In the genomic region with DNA sequence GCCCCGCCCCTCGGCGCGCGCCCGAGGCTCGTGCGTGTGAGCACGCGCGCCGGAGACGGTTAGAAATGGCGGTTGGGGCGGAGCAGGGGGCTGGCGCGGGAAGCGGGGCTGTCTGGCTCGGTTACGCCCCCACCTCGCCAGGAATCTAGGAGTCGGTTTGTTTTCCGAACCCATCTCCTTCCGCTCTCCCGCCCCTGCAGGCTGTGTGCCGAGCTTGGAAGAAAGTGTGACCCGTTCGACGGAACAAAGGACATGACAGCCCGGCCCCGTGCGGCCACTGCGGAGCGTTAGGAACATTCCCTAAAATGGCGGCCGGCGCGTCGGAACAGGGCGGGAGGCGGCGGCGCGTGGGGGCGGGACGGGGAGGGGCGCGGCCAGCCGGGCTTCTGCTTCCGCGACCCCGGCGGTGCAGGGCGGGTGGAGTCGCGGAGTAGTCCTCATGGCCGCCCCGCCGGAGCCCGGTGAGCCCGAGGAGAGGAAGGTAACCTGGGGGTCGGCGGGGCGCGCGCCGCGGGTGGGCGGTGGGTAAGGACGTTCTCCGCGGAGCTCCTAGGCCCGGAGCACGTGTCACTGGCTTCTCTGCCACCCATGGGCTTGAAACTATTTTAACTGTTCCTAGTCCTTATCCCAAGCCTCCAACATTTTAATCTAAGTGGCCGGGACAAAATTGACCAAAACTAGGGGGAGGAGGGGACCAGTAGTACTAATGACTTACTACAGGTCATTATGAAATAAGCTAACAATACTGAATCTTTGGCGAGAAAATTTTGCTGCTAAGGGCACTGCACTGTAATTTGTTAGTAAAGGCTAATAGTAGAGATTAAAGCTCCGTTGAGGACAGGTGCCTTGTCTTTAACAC, we compare ENCODE assay signal across 1 cellular context.
TF ChIP-seq lines count a peak whose summit lies in the region.

A gene with protein sequence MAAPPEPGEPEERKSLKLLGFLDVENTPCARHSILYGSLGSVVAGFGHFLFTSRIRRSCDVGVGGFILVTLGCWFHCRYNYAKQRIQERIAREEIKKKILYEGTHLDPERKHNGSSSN (plus strand): TSS at position 383 of the 859 bp plus-strand sequence. CDS start 57 bp downstream, at position 440.

TF ChIP-seq in K562, 482 proteins besides CTCF, POLR2A, EP300 and RAD21 (continued from another document and continues in another):
- TF ChIP-seq CAMTA2 (CRISPR knock-in tag; conservative IDR thresholded peaks at IDR 0.05) (0 out of 2 replicates have a peak, but pooled peaks have one; percentile 38), CTBP1 (IDR thresholded peaks at IDR 0.05; ENCODE audit: borderline replicate concordance) (peak; percentile 34), RBBP5 (IDR thresholded peaks at IDR 0.05; ENCODE audit: borderline replicate concordance, insufficient read depth, low read length, poor library complexity, severe bottlenecking) (peak; percentile 46), ZSCAN29 (IDR thresholded peaks at IDR 0.05) (no peak), ZNF232 (CRISPR knock-in tag; IDR thresholded peaks at IDR 0.05) (no peak), CHCHD3 (CRISPR knock-in tag; IDR thresholded peaks at IDR 0.05) (peak; percentile 57; the same call in 1 of the 2 replicates), MTF1 (CRISPR knock-in tag; IDR thresholded peaks at IDR 0.05; ENCODE audit: borderline replicate concordance) (no peak), ZNF696 (CRISPR knock-in tag; conservative IDR thresholded peaks at IDR 0.05) (no peak), FOS (IDR thresholded peaks at IDR 0.05; ENCODE audit: extremely low read depth, insufficient read length) (no peak), PHF20 (IDR thresholded peaks at IDR 0.05; ENCODE audit: partially characterized antibody) (no peak), DDX20 (tag; IDR thresholded peaks at IDR 0.05; ENCODE audit: low read depth) (no peak), ZC3H8 (IDR thresholded peaks at IDR 0.05) (no peak), ZNF124 (CRISPR knock-in tag; IDR thresholded peaks at IDR 0.05) (no peak), POLR2G (IDR thresholded peaks at IDR 0.05; ENCODE audit: low read depth, low read length) (peak; percentile 96), SIN3B (IDR thresholded peaks at IDR 0.05; ENCODE audit: low read depth) (0 out of 2 replicates have a peak, but pooled peaks have one; percentile 35), KDM2B (CRISPR knock-in tag; IDR thresholded peaks at IDR 0.05) (0 out of 2 replicates have a peak, but pooled peaks have one; percentile 48), ZNF354B (CRISPR knock-in tag; IDR thresholded peaks at IDR 0.05) (peak; percentile 23; the same call in 1 of the 2 replicates), FIP1L1 (IDR thresholded peaks at IDR 0.05; ENCODE audit: low read depth, low read length, poor library complexity, severe bottlenecking) (peak; percentile 78), MTA3 (IDR thresholded peaks at IDR 0.05; ENCODE audit: borderline replicate concordance) (no peak), STAT5B (CRISPR knock-in tag; IDR thresholded peaks at IDR 0.05) (no peak), ZNF140 (CRISPR knock-in tag; IDR thresholded peaks at IDR 0.05) (no peak), ZZZ3 (IDR thresholded peaks at IDR 0.05) (no peak), RFX1 (IDR thresholded peaks at IDR 0.05) (no peak), NFYB (IDR thresholded peaks at IDR 0.05; ENCODE audit: extremely low read depth, insufficient read length) (no peak), TOE1 (IDR thresholded peaks at IDR 0.05; ENCODE audit: borderline replicate concordance) (peak; percentile 66; the same call in 1 of the 2 replicates), TOE1 (CRISPR knock-in tag; IDR thresholded peaks at IDR 0.05; ENCODE audit: borderline replicate concordance, low read depth) (0 out of 2 replicates have a peak, but pooled peaks have one; percentile 76), DPF2 (IDR thresholded peaks at IDR 0.05) (0 out of 2 replicates have a peak, but pooled peaks have one; percentile 21), SMAD4 (CRISPR knock-in tag; conservative IDR thresholded peaks at IDR 0.05) (peak; percentile 89), TEAD4 (IDR thresholded peaks at IDR 0.05; ENCODE audit: low read length) (no peak), TEAD4 (CRISPR knock-in tag; IDR thresholded peaks at IDR 0.05; ENCODE audit: borderline replicate concordance) (no peak), TCF7L2 (IDR thresholded peaks at IDR 0.05; ENCODE audit: low read depth, low read length) (no peak), NBN (IDR thresholded peaks at IDR 0.05; ENCODE audit: low read depth) (no peak; the same call in 1 of the 2 replicates), HNRNPUL1 (IDR thresholded peaks at IDR 0.05; ENCODE audit: low read length) (no peak), TAF7 (tag; IDR thresholded peaks at IDR 0.05) (peak; percentile 94), PPARD (CRISPR knock-in tag; IDR thresholded peaks at IDR 0.05) (no peak), PRMT5 (CRISPR knock-in tag; IDR thresholded peaks at IDR 0.05) (no peak), FOXA1 (IDR thresholded peaks at IDR 0.05; ENCODE audit: borderline replicate concordance) (no peak)
- TF ChIP-seq, protein P1, sequence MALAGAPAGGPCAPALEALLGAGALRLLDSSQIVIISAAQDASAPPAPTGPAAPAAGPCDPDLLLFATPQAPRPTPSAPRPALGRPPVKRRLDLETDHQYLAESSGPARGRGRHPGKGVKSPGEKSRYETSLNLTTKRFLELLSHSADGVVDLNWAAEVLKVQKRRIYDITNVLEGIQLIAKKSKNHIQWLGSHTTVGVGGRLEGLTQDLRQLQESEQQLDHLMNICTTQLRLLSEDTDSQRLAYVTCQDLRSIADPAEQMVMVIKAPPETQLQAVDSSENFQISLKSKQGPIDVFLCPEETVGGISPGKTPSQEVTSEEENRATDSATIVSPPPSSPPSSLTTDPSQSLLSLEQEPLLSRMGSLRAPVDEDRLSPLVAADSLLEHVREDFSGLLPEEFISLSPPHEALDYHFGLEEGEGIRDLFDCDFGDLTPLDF (CRISPR knock-in tag; IDR thresholded peaks at IDR 0.05): no peak
- TF ChIP-seq, protein P2, sequence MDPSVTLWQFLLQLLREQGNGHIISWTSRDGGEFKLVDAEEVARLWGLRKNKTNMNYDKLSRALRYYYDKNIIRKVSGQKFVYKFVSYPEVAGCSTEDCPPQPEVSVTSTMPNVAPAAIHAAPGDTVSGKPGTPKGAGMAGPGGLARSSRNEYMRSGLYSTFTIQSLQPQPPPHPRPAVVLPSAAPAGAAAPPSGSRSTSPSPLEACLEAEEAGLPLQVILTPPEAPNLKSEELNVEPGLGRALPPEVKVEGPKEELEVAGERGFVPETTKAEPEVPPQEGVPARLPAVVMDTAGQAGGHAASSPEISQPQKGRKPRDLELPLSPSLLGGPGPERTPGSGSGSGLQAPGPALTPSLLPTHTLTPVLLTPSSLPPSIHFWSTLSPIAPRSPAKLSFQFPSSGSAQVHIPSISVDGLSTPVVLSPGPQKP (CRISPR knock-in tag; IDR thresholded peaks at IDR 0.05): no peak
- TF ChIP-seq, protein P3, sequence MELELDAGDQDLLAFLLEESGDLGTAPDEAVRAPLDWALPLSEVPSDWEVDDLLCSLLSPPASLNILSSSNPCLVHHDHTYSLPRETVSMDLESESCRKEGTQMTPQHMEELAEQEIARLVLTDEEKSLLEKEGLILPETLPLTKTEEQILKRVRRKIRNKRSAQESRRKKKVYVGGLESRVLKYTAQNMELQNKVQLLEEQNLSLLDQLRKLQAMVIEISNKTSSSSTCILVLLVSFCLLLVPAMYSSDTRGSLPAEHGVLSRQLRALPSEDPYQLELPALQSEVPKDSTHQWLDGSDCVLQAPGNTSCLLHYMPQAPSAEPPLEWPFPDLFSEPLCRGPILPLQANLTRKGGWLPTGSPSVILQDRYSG (tag; conservative IDR thresholded peaks at IDR 0.05; ENCODE audit: low read depth): no peak
- TF ChIP-seq, protein P4, sequence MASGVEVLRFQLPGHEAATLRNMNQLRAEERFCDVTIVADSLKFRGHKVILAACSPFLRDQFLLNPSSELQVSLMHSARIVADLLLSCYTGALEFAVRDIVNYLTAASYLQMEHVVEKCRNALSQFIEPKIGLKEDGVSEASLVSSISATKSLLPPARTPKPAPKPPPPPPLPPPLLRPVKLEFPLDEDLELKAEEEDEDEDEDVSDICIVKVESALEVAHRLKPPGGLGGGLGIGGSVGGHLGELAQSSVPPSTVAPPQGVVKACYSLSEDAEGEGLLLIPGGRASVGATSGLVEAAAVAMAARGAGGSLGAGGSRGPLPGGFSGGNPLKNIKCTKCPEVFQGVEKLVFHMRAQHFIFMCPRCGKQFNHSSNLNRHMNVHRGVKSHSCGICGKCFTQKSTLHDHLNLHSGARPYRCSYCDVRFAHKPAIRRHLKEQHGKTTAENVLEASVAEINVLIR (CRISPR knock-in tag; IDR thresholded peaks at IDR 0.05): no peak
- TF ChIP-seq, protein P5, sequence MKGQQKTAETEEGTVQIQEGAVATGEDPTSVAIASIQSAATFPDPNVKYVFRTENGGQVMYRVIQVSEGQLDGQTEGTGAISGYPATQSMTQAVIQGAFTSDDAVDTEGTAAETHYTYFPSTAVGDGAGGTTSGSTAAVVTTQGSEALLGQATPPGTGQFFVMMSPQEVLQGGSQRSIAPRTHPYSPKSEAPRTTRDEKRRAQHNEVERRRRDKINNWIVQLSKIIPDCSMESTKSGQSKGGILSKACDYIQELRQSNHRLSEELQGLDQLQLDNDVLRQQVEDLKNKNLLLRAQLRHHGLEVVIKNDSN (CRISPR knock-in tag; IDR thresholded peaks at IDR 0.05): peak; percentile 40; the same call in 1 of the 2 replicates
- TF ChIP-seq, protein P6, sequence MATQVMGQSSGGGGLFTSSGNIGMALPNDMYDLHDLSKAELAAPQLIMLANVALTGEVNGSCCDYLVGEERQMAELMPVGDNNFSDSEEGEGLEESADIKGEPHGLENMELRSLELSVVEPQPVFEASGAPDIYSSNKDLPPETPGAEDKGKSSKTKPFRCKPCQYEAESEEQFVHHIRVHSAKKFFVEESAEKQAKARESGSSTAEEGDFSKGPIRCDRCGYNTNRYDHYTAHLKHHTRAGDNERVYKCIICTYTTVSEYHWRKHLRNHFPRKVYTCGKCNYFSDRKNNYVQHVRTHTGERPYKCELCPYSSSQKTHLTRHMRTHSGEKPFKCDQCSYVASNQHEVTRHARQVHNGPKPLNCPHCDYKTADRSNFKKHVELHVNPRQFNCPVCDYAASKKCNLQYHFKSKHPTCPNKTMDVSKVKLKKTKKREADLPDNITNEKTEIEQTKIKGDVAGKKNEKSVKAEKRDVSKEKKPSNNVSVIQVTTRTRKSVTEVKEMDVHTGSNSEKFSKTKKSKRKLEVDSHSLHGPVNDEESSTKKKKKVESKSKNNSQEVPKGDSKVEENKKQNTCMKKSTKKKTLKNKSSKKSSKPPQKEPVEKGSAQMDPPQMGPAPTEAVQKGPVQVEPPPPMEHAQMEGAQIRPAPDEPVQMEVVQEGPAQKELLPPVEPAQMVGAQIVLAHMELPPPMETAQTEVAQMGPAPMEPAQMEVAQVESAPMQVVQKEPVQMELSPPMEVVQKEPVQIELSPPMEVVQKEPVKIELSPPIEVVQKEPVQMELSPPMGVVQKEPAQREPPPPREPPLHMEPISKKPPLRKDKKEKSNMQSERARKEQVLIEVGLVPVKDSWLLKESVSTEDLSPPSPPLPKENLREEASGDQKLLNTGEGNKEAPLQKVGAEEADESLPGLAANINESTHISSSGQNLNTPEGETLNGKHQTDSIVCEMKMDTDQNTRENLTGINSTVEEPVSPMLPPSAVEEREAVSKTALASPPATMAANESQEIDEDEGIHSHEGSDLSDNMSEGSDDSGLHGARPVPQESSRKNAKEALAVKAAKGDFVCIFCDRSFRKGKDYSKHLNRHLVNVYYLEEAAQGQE (CRISPR knock-in tag; IDR thresholded peaks at IDR 0.05; ENCODE audit: low read depth): peak; percentile 46; the same call in 1 of the 2 replicates
- TF ChIP-seq, protein P7, sequence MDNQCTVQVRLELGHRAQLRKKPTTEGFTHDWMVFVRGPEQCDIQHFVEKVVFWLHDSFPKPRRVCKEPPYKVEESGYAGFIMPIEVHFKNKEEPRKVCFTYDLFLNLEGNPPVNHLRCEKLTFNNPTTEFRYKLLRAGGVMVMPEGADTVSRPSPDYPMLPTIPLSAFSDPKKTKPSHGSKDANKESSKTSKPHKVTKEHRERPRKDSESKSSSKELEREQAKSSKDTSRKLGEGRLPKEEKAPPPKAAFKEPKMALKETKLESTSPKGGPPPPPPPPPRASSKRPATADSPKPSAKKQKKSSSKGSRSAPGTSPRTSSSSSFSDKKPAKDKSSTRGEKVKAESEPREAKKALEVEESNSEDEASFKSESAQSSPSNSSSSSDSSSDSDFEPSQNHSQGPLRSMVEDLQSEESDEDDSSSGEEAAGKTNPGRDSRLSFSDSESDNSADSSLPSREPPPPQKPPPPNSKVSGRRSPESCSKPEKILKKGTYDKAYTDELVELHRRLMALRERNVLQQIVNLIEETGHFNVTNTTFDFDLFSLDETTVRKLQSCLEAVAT (IDR thresholded peaks at IDR 0.05): peak in 1 of 2 experiments; percentile 17; a peak in 1 of 4 replicates
- TF ChIP-seq, protein P8, sequence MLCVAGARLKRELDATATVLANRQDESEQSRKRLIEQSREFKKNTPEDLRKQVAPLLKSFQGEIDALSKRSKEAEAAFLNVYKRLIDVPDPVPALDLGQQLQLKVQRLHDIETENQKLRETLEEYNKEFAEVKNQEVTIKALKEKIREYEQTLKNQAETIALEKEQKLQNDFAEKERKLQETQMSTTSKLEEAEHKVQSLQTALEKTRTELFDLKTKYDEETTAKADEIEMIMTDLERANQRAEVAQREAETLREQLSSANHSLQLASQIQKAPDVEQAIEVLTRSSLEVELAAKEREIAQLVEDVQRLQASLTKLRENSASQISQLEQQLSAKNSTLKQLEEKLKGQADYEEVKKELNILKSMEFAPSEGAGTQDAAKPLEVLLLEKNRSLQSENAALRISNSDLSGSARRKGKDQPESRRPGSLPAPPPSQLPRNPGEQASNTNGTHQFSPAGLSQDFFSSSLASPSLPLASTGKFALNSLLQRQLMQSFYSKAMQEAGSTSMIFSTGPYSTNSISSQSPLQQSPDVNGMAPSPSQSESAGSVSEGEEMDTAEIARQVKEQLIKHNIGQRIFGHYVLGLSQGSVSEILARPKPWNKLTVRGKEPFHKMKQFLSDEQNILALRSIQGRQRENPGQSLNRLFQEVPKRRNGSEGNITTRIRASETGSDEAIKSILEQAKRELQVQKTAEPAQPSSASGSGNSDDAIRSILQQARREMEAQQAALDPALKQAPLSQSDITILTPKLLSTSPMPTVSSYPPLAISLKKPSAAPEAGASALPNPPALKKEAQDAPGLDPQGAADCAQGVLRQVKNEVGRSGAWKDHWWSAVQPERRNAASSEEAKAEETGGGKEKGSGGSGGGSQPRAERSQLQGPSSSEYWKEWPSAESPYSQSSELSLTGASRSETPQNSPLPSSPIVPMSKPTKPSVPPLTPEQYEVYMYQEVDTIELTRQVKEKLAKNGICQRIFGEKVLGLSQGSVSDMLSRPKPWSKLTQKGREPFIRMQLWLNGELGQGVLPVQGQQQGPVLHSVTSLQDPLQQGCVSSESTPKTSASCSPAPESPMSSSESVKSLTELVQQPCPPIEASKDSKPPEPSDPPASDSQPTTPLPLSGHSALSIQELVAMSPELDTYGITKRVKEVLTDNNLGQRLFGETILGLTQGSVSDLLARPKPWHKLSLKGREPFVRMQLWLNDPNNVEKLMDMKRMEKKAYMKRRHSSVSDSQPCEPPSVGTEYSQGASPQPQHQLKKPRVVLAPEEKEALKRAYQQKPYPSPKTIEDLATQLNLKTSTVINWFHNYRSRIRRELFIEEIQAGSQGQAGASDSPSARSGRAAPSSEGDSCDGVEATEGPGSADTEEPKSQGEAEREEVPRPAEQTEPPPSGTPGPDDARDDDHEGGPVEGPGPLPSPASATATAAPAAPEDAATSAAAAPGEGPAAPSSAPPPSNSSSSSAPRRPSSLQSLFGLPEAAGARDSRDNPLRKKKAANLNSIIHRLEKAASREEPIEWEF (CRISPR knock-in tag; IDR thresholded peaks at IDR 0.05): no peak
